21 cellular contexts compared by ENCODE assay signal in the genomic region with DNA sequence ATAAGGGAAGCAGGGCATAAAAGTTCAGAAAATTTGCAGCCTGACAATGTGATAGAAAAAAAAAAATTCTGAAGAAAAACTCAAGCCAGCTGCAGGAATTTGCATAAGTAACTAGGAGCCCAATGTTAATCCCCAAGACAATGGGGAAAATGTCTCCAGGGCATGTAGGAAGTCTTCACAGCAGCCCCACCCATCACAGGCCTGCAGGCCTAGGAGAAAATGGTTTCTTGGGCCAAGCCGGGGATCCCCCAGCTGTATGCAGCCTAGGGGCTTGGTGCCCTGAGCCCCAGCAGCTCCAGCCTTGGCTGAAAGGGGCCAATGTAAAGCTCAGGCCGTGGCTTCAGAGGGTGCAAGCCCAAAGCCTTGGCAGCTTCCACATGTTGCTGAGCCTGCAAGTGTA. TPM values are rescaled to one million over a fixed set of nuclear protein-coding genes. Genes with fewer than 3 reads are reported as not detected.
DNase-seq lines count a peak whose midpoint lies in the region; ATAC-seq and TF ChIP-seq lines count a peak whose summit lies in the region.
"Had no signal": no experiment of that assay in that cellular context is flagged by ENCODE, and none has a peak within 500 bp of the region (broad histone marks: within the 10 kb centered on the region; RNA-seq: fewer than 3 reads in every experiment).

No MANE protein-coding gene starts in this region.

- no peaks in the 10 kb centered on the region for H3K23me2 ChIP-seq in H9 (ENCODE audit: insufficient read length, low read depth, low read length, poor library complexity, severe bottlenecking)

- H4K5ac ChIP-seq in H9 (ENCODE audit: insufficient read length, low read depth, low read length): no peak overlapping the region

- H3K79me1 ChIP-seq in H9 (ENCODE audit: insufficient read depth, low read depth, low read length, poor library complexity, severe bottlenecking): no peaks in the 10 kb centered on the region

- peaks cover 0 to 24% of the 10 kb centered on the region in 2 experiments; a peak in 2 of 5 replicates for H3K9me3 Mint-ChIP-seq in H9
- H3K9me3 Mint-ChIP-seq in CD4-positive, alpha-beta T cell: no peaks in the 10 kb centered on the region
- H3K9me3 Mint-ChIP-seq: HFFc6 had no signal

- H3K27ac ChIP-seq in A673 (ENCODE audit: low read depth, low read length, poor library complexity, severe bottlenecking) (no peak overlapping the region), H9 (ENCODE audit: insufficient read length, low read depth, low read length) (no peak overlapping the region), foreskin keratinocyte (no peak overlapping the region)
- H3K27ac ChIP-seq in CD4-positive, alpha-beta T cell (ENCODE audit: low read depth, low read length): no peak overlapping the region
- H3K27ac ChIP-seq: 22Rv1; BLaER1 treated with 17β-estradiol and CSF1 and Interleukin-3, amounts not matched to agents 10 nM and 100 nM had no signal

- H3K56ac ChIP-seq in H9 (ENCODE audit: insufficient read length, low read depth, low read length): no peak overlapping the region

- H3K4me1 ChIP-seq in A673 (ENCODE audit: insufficient read depth, low read length, poor library complexity, severe bottlenecking) (peaks cover 10% of the 10 kb centered on the region), H9 (ENCODE audit: insufficient read depth, low read length) (no peaks in the 10 kb centered on the region; the same call in 1 of the 2 replicates), NT2/D1 (ENCODE audit: insufficient read depth, insufficient read length) (no peaks in the 10 kb centered on the region), foreskin keratinocyte (no peaks in the 10 kb centered on the region)
- H3K4me1 ChIP-seq: BE2C had no signal

- H2BK5ac ChIP-seq in H9 (ENCODE audit: insufficient read length, low read length): no peak overlapping the region

- TF ChIP-seq CTCF in A673 (conservative IDR thresholded peaks at IDR 0.05; ENCODE audit: low read depth, low read length): no peak
- no peak for TF ChIP-seq CTCF in H9 (conservative IDR thresholded peaks at IDR 0.05)
- TF ChIP-seq CTCF in foreskin keratinocyte (conservative IDR thresholded peaks at IDR 0.05): no peak
- no peak for TF ChIP-seq CTCF in CD4-positive, alpha-beta T cell (IDR thresholded peaks at IDR 0.05)

- H3K27me3 Mint-ChIP-seq in H9 (ENCODE audit: low read depth): no peaks in the 10 kb centered on the region
- no peaks in the 10 kb centered on the region for H3K27me3 Mint-ChIP-seq in CD4-positive, alpha-beta T cell
- H3K27me3 Mint-ChIP-seq: CD4-positive, alpha-beta memory T cell had no signal

- peak; percentile 47 for DNase-seq in A673 (ENCODE audit: low spot score)
- peak; percentile 49 for DNase-seq in H9
- peak; percentile 32 for DNase-seq in NT2/D1 (ENCODE audit: low read depth, low spot score)
- DNase-seq in foreskin keratinocyte: no peak
- DNase-seq in amygdala (lab: John Stamatoyannopoulos, UW): no peak
- no peak for DNase-seq in CD4-positive, alpha-beta T cell
- no peak for DNase-seq in KBM-7
- DNase-seq: ACHN; AML-193; BE2C; Calu3; CD4-positive, alpha-beta memory T cell; COR-L47; DMS53; DMS79 treated with DMSO at 0.1 percent for 48 hours; H7; HFFc6 had no signal

- H2AFZ ChIP-seq in H9 (ENCODE audit: low read length): no peak overlapping the region

- no peak overlapping the region for H3K4me3 ChIP-seq in A673 (ENCODE audit: low read depth, low read length, poor library complexity, severe bottlenecking)
- no peak overlapping the region for H3K4me3 ChIP-seq in NT2/D1 (ENCODE audit: insufficient read length, low read depth)
- H3K4me3 ChIP-seq: BLaER1 treated with 17β-estradiol and CSF1 and Interleukin-3, amounts not matched to agents 10 nM and 100 nM had no signal

- no peak overlapping the region for H3K23ac ChIP-seq in H9 (ENCODE audit: insufficient read length, low read depth, low read length)

- no peak overlapping the region for H2BK120ac ChIP-seq in H9 (ENCODE audit: low read depth, low read length, poor library complexity, severe bottlenecking)

- no peak overlapping the region for H3T11ph ChIP-seq in H9 (ENCODE audit: low read length)

- intact Hi-C loops in A673 (cut with micrococcal nuclease; ENCODE audit: unreplicated experiment): no loop called here
- intact Hi-C loops in CD4-positive, alpha-beta T cell (cut with DNase I, micrococcal nuclease): no loop called here

- no peak overlapping the region for H4K8ac ChIP-seq in H9 (replicated peaks; ENCODE audit: insufficient read length, low read depth, low read length)

- no peak overlapping the region for H2AK5ac ChIP-seq in H9 (ENCODE audit: insufficient read length, low read length)

- H3K18ac ChIP-seq in H9 (ENCODE audit: insufficient read length, low read depth, low read length): no peak overlapping the region

- H4K91ac ChIP-seq in H9 (ENCODE audit: insufficient read length, low read depth, low read length): no peak overlapping the region

- H2BK12ac ChIP-seq in H9 (ENCODE audit: insufficient read length, low read depth, low read length): no peak overlapping the region

- no peaks in the 10 kb centered on the region for H4K20me1 ChIP-seq in H9 (ENCODE audit: control insufficient read depth, insufficient read depth, insufficient read length)

- H3K9me3 ChIP-seq in A673 (ENCODE audit: low read depth, low read length, poor library complexity, severe bottlenecking): no peaks in the 10 kb centered on the region
- H3K9me3 ChIP-seq in H9 (ENCODE audit: control insufficient read depth, low read depth, low read length): no peaks in the 10 kb centered on the region
- peaks cover 6% of the 10 kb centered on the region; the same call in 1 of the 2 replicates for H3K9me3 ChIP-seq in NT2/D1 (ENCODE audit: insufficient read depth, low read length)
- no peaks in the 10 kb centered on the region for H3K9me3 ChIP-seq in CD4-positive, alpha-beta T cell (ENCODE audit: control insufficient read depth, low read length)
- H3K9me3 ChIP-seq: BE2C had no signal

- H3K27me3 ChIP-seq in A673 (replicated peaks; ENCODE audit: insufficient read depth, low read depth, low read length, poor library complexity) (no peaks in the 10 kb centered on the region), H9 (ENCODE audit: insufficient read depth, low read length) (no peaks in the 10 kb centered on the region), NT2/D1 (ENCODE audit: insufficient read depth, insufficient read length) (no peaks in the 10 kb centered on the region), foreskin keratinocyte (no peaks in the 10 kb centered on the region)
- no peaks in the 10 kb centered on the region for H3K27me3 ChIP-seq in CD4-positive, alpha-beta T cell (ENCODE audit: control insufficient read depth, insufficient read depth, low read length)
- H3K27me3 ChIP-seq: BE2C had no signal

- H3K4me2 ChIP-seq in H9 (ENCODE audit: insufficient read depth, insufficient read length, low read length): no peak overlapping the region
- H3K4me2 ChIP-seq: BLaER1 treated with 17β-estradiol and CSF1 and Interleukin-3, amounts not matched to agents 10 nM and 100 nM had no signal

- H3K36me3 ChIP-seq in A673 (ENCODE audit: insufficient read depth, low read length, poor library complexity, severe bottlenecking): no peaks in the 10 kb centered on the region
- peaks cover 3% of the 10 kb centered on the region for H3K36me3 ChIP-seq in NT2/D1 (ENCODE audit: insufficient read depth, insufficient read length, low read length)
- H3K36me3 ChIP-seq: BE2C had no signal

- H2BK15ac ChIP-seq in H9 (ENCODE audit: low read depth, low read length): no peak overlapping the region

- POLR2A ChIA-PET in A673 (lab: Charles Lee; ENCODE audit: low non-redundant PET): no interaction called here
- POLR2A ChIA-PET in CD4-positive, alpha-beta T cell (lab: Charles Lee): no interaction called here

- peaks cover 12 to 17% (median 15%) of the 10 kb centered on the region in 3 experiments for H3K36me3 Mint-ChIP-seq in H9 (ENCODE audit: insufficient read depth in 1 of 3, low read depth in 3 of 3)
- H3K36me3 Mint-ChIP-seq in CD4-positive, alpha-beta T cell (ENCODE audit: low read depth): peaks cover 58% of the 10 kb centered on the region

- no peak overlapping the region for H2BK20ac ChIP-seq in H9 (ENCODE audit: low read depth, low read length, poor library complexity, severe bottlenecking)

- H3K4me1 Mint-ChIP-seq in H9: peaks cover 50 to 58% of the 10 kb centered on the region in 2 experiments
- peaks cover 30% of the 10 kb centered on the region for H3K4me1 Mint-ChIP-seq in CD4-positive, alpha-beta T cell (ENCODE audit: low read depth)

- WGBS in H9 (ENCODE audit: extremely low coverage, insufficient read length, low lambda C conversion rate): no CpG with 5 or more reads among the region's 2 CpGs

- H3K4ac ChIP-seq in H9 (ENCODE audit: low read depth, low read length): no peak overlapping the region

- ATAC-seq in foreskin keratinocyte (peak; percentile 44), HG02763 (IDR thresholded peaks at IDR 0.05; ENCODE audit: unreplicated experiment) (no peak)
- no peak for ATAC-seq in CD4-positive, alpha-beta T cell (ENCODE audit: poor library complexity)

- no TSS peak for BruUV-seq in A673 (replicated peaks; lab: Mats Ljungman, UMichigan)

- in situ Hi-C loops in KBM-7 (cut with MboI; ENCODE audit: low pct_unique_long_range_greater_than_20kb, low sequenced_read_pairs): no loop called here

- H3K79me2 ChIP-seq in H9 (ENCODE audit: insufficient read depth, low read length): peaks cover 3% of the 10 kb centered on the region; the same call in 1 of the 2 replicates

- H3K14ac ChIP-seq in H9 (ENCODE audit: insufficient read depth, low read length): no peak overlapping the region

- H3K4me3 Mint-ChIP-seq in H9: no peak overlapping the region
- H3K4me3 Mint-ChIP-seq in CD4-positive, alpha-beta T cell: no peak overlapping the region
- H3K4me3 Mint-ChIP-seq: CD14-positive monocyte; CD4-positive, alpha-beta memory T cell; HFFc6 had no signal

- peak overlapping the region in 2 of 3 experiments; percentile 49 to 70; a peak in 3 of 7 replicates for H3K27ac Mint-ChIP-seq in H9
- H3K27ac Mint-ChIP-seq in CD4-positive, alpha-beta T cell: no peak overlapping the region
- H3K27ac Mint-ChIP-seq: CD14-positive monocyte, HFFc6 had no signal

- CTCF ChIA-PET in A673 (lab: Charles Lee): no interaction called here
- CTCF ChIA-PET in CD4-positive, alpha-beta T cell (lab: Charles Lee): no interaction called here

- H3K9ac ChIP-seq in H9 (ENCODE audit: extremely low read depth, insufficient read length, low read length) (no peak overlapping the region), NT2/D1 (ENCODE audit: insufficient read length, low read depth) (no peak overlapping the region)
- H3K9ac ChIP-seq: BLaER1 treated with 17β-estradiol and CSF1 and Interleukin-3, amounts not matched to agents 10 nM and 100 nM had no signal

RNA-seq across cellular contexts. Expression of gene CHM, which starts 31.2 kb away (rescaled TPM):
- total RNA-seq in A673 (2021) (27.4 and 27.9 TPM in 2 replicates), H9 (2021) (23.9 and 28.4 TPM in 2 replicates), foreskin keratinocyte (14.4 and 15.3 TPM in 2 replicates)
- polyA plus RNA-seq in foreskin keratinocyte: 6.3 and 6.8 TPM in 2 replicates
- 1 to 10 TPM; 5.1 to 6.3 TPM for total RNA-seq in CD4-positive, alpha-beta T cell

Comparison
In these comparisons a context has a peak if more than half of its experiments do, and no peak if none do; other contexts are left out.
1. DNase-seq: peak in A673 (single experiment), H9 (single experiment) and NT2/D1 (single experiment); none in foreskin keratinocyte (0 of 2), amygdala (0 of 56), CD4-positive, alpha-beta T cell (0 of 10) and KBM-7 (single experiment).